21 cellular contexts compared by ENCODE assay signal in genomic region chr21:39066829-39067785, GRCh38.
DNase-seq lines count a peak whose midpoint lies in the region; ATAC-seq, FAIRE-seq and TF ChIP-seq lines count a peak whose summit lies in the region.
"Had no signal": no experiment of that assay in that cellular context is flagged by ENCODE, and none has a peak within 500 bp of the region (broad histone marks: within the 10 kb centered on the region; RNA-seq: fewer than 3 reads in every experiment).

No MANE protein-coding gene starts in this region.

- no peak for TF ChIP-seq RAD21 in liver (IDR thresholded peaks at IDR 0.05)
- TF ChIP-seq RAD21 in HepG2 (CRISPR knock-in tag; IDR thresholded peaks at IDR 0.05) = no peak

- TF ChIP-seq CTCF in liver (IDR thresholded peaks at IDR 0.05; ENCODE audit: low read depth, low read length, missing input control) (no peak), HepG2 (CRISPR knock-in tag; IDR thresholded peaks at IDR 0.05) (no peak), right atrium auricular region (IDR thresholded peaks at IDR 0.05) (peak in 1 of 2 donors; percentile 27)

- BruUV-seq in HepG2 (replicated peaks; lab: Mats Ljungman, UMichigan) = no TSS peak

- H4K20me1 ChIP-seq in HepG2 (ENCODE audit: insufficient read depth, low read length) = no peaks in the 10 kb centered on the region

- H3K9me3 ChIP-seq in liver (ENCODE audit: control insufficient read depth in 4 of 4, low read length in 3 of 4) (no peaks in the 10 kb centered on the region), HepG2 (ENCODE audit: low read length) (peaks cover 11% of the 10 kb centered on the region), right atrium auricular region (peaks cover 0 to 12% of the 10 kb centered on the region in 2 donors), aorta (ENCODE audit: control insufficient read depth, low read length) (no peaks in the 10 kb centered on the region)
- H3K9me3 ChIP-seq: BE2C had no signal

- in situ Hi-C loops in HepG2 (cut with HindIII; ENCODE audit: extremely low pct_ligation_motif_present, low pct_unique_long_range_greater_than_20kb) = no loop called here

- no peak overlapping the region for H3K27ac ChIP-seq in liver (ENCODE audit: low read depth in 1 of 2, low read length in 2 of 2)
- no peak overlapping the region for H3K27ac ChIP-seq in HepG2 (ENCODE audit: extremely low read length, insufficient read depth, low read length)
- H3K27ac ChIP-seq in right atrium auricular region = peak overlapping the region; percentile 53 to 55
- peak overlapping the region; percentile 18 to 37 for H3K27ac ChIP-seq in aorta (ENCODE audit: low read depth in 1 of 2, low read length in 2 of 2)
- H3K27ac ChIP-seq: neural progenitor cell had no signal

- 87% methylated on average over 12 of the region's 12 CpGs for WGBS in liver
- 89% methylated on average over 12 of the region's 12 CpGs for WGBS in HepG2 (ENCODE audit: low lambda C conversion rate)
- WGBS in aorta, 2 donors = 6 to 12% methylated on average over 12 of the region's 12 CpGs

- FAIRE-seq in HepG2 (lab: Jason Lieb, UNC) (no peak), GM19239 (lab: Jason Lieb, UNC) (no peak)
- FAIRE-seq: endometrium, G401.6, H1, urothelium cell line had no signal

- intact Hi-C loops in HepG2 (cut with micrococcal nuclease; ENCODE audit: unreplicated experiment) = no loop called here
- intact Hi-C loops in sciatic nerve (cut with DNase I) = no loop called here
- intact Hi-C loops in aorta (cut with DNase I) = no loop called here

- POLR2A ChIA-PET in HepG2 (lab: Yijun Ruan, JAX) = no interaction called here

- H2AFZ ChIP-seq in HepG2 (ENCODE audit: low read length) = no peak overlapping the region
- H2AFZ ChIP-seq: neural progenitor cell had no signal

- H3K4me3 ChIP-seq in liver (ENCODE audit: low read depth in 1 of 3, low read length in 3 of 3) = no peak overlapping the region
- H3K4me3 ChIP-seq in HepG2 (replicated peaks in 1 of 3; ENCODE audit: insufficient read depth in 1 of 3, low read depth in 2 of 3, low read length in 3 of 3) = no peak overlapping the region
- H3K4me3 ChIP-seq in right atrium auricular region = no peak overlapping the region
- H3K4me3 ChIP-seq in aorta (ENCODE audit: low read length in 2 of 2) = no peak overlapping the region
- H3K4me3 ChIP-seq: neural progenitor cell had no signal

- ATAC-seq in HepG2 (no peak), sciatic nerve (peak; percentile 79), aorta (ENCODE audit: low FRiP score) (peak; percentile 86)
- ATAC-seq: stimulated activated memory B cell treated with anti-CD40 and anti-IgM and Interleukin-4, amounts not matched to agents 10 μg/mL and 1 μg/mL and 100 μg/mL, for 72 hours had no signal

- H3K27me3 ChIP-seq in liver (ENCODE audit: control insufficient read depth in 4 of 4, insufficient read depth in 4 of 4, low read length in 3 of 4) (no peaks in the 10 kb centered on the region), HepG2 (ENCODE audit: control insufficient read depth in 1 of 2, insufficient read depth in 2 of 2, low read length in 2 of 2) (no peaks in the 10 kb centered on the region), right atrium auricular region (no peaks in the 10 kb centered on the region), aorta (ENCODE audit: control insufficient read depth in 1 of 2, insufficient read depth in 2 of 2, low read length in 1 of 2) (no peaks in the 10 kb centered on the region)
- H3K27me3 ChIP-seq: neural progenitor cell had no signal

- no peak overlapping the region for H3K4me2 ChIP-seq in HepG2 (ENCODE audit: low read depth, low read length)
- H3K4me2 ChIP-seq: neural progenitor cell had no signal

- H3K36me3 ChIP-seq in liver (ENCODE audit: control insufficient read depth in 4 of 4, insufficient read depth in 3 of 4, low read depth in 1 of 4, low read length in 3 of 4) (no peaks in the 10 kb centered on the region), HepG2 (replicated peaks in 1 of 2; ENCODE audit: control insufficient read depth in 1 of 2, insufficient read depth in 2 of 2, low read length in 2 of 2) (no peaks in the 10 kb centered on the region), right atrium auricular region (no peaks in the 10 kb centered on the region), aorta (ENCODE audit: control insufficient read depth in 1 of 2, insufficient read depth in 2 of 2, low read length in 1 of 2) (no peaks in the 10 kb centered on the region)
- H3K36me3 ChIP-seq: BE2C, neural progenitor cell had no signal

- no peak for TF ChIP-seq POLR2A in HepG2 (IDR thresholded peaks at IDR 0.05; ENCODE audit: insufficient read depth in 1 of 2, low read depth in 2 of 2, low read length in 2 of 2)

- peaks cover 0 to 5% (median 0%) of the 10 kb centered on the region in 4 donors for H3K4me1 ChIP-seq in liver (ENCODE audit: control insufficient read depth in 4 of 4, insufficient read depth in 4 of 4, low read length in 3 of 4)
- peaks cover 29% of the 10 kb centered on the region for H3K4me1 ChIP-seq in HepG2 (ENCODE audit: insufficient read depth, low read length)
- peaks cover 0 to 33% of the 10 kb centered on the region in 2 donors for H3K4me1 ChIP-seq in right atrium auricular region
- H3K4me1 ChIP-seq in aorta (ENCODE audit: control insufficient read depth in 1 of 2, insufficient read depth in 2 of 2, low read length in 2 of 2) = peaks cover under 1 to 3% of the 10 kb centered on the region in 2 donors
- H3K4me1 ChIP-seq: BE2C, neural progenitor cell had no signal

- CTCF ChIA-PET in HepG2 (lab: Yijun Ruan, JAX; ENCODE audit: low intra/inter-chr PET ratio, low total read pairs) = no interaction called here

- H3K9ac ChIP-seq in liver (ENCODE audit: low read depth in 1 of 2, low read length in 2 of 2) = no peak overlapping the region
- no peak overlapping the region for H3K9ac ChIP-seq in HepG2 (ENCODE audit: insufficient read depth, low read depth, low read length)
- H3K9ac ChIP-seq: neural progenitor cell had no signal

- H3K79me2 ChIP-seq in HepG2 (ENCODE audit: insufficient read depth, low read length) = no peaks in the 10 kb centered on the region

- DNase-seq in HepG2 (ENCODE audit: low spot score) (no peak), right atrium auricular region (ENCODE audit: low spot score) (no peak), sciatic nerve (ENCODE audit: low spot score) (no peak), aorta (no peak), GM19239 (ENCODE audit: insufficient read length, low spot score) (no peak), cerebellar cortex (ENCODE audit: low spot score) (no peak), SKM-1 treated with dmso at 0.1 percent for 144 hours (lab: John Stamatoyannopoulos, UW; ENCODE audit: unreplicated experiment) (no peak)
- DNase-seq: 8988T; activated CD4-positive, alpha-beta T cell treated with anti-CD3 and anti-CD28 coated beads, Interleukin-2, amount 50 U/mL, for 48 hours; activated gamma-delta T cell treated with Interleukin-2 at 50 U/mL for 16 hours; BE2C; Calu3; hypothalamus; retina had no signal

- TF ChIP-seq EP300 in HepG2 (IDR thresholded peaks at IDR 0.05; ENCODE audit: low read depth in 2 of 2, low read length in 2 of 2) (no peak), HepG2 (CRISPR knock-in tag; IDR thresholded peaks at IDR 0.05; ENCODE audit: borderline replicate concordance) (no peak)

TF ChIP-seq in liver, 16 proteins besides CTCF, POLR2A, EP300 and RAD21:
- TF ChIP-seq HNF4G (IDR thresholded peaks at IDR 0.05) = no peak
- TF ChIP-seq JUND (IDR thresholded peaks at IDR 0.05) = no peak
- TF ChIP-seq NR2F2 (IDR thresholded peaks at IDR 0.05) = peak; percentile 38

TF ChIP-seq in HepG2, 621 proteins besides CTCF, POLR2A, EP300 and RAD21:
- TF ChIP-seq SOX5 (CRISPR knock-in tag; IDR thresholded peaks at IDR 0.05; ENCODE audit: borderline replicate concordance) = no peak
- no peak for TF ChIP-seq TEF (CRISPR knock-in tag; IDR thresholded peaks at IDR 0.05)
- TF ChIP-seq ZNF83 (CRISPR knock-in tag; IDR thresholded peaks at IDR 0.05; ENCODE audit: borderline replicate concordance) = no peak
- TF ChIP-seq ZFP37 (CRISPR knock-in tag; IDR thresholded peaks at IDR 0.05; ENCODE audit: borderline replicate concordance) = no peak
- no peak for TF ChIP-seq GMEB2 (CRISPR knock-in tag; IDR thresholded peaks at IDR 0.05; ENCODE audit: low read depth)
- TF ChIP-seq RARA (CRISPR knock-in tag; IDR thresholded peaks at IDR 0.05) = no peak

Comparison
In these comparisons a context has a peak if more than half of its experiments do, and no peak if none do; other contexts are left out.
1. H3K27ac ChIP-seq: peak in right atrium auricular region (2 of 2) and aorta (2 of 2); none in liver (0 of 2) and HepG2 (single experiment).